Comparison of ENCODE assay signal across 13 cellular contexts in genomic region chr3:37262816-37263393, GRCh38. TPM values are rescaled to one million over a fixed set of nuclear protein-coding genes. Genes with fewer than 3 reads are reported as not detected.
DNase-seq lines count a peak whose midpoint lies in the region; ATAC-seq and TF ChIP-seq lines count a peak whose summit lies in the region.
"Had no signal": no experiment of that assay in that cellular context is flagged by ENCODE, and none has a peak within 500 bp of the region (broad histone marks: within the 10 kb centered on the region; RNA-seq: fewer than 3 reads in every experiment).

No MANE protein-coding gene starts in this region.

- TF ChIP-seq CTCF in LNCaP clone FGC (IDR thresholded peaks at IDR 0.05; ENCODE audit: control insufficient read depth, extremely low read depth, insufficient read depth): no peak
- no peak for TF ChIP-seq CTCF in natural killer cell (IDR thresholded peaks at IDR 0.05)
- no peak for TF ChIP-seq CTCF in suprapubic skin (IDR thresholded peaks at IDR 0.05)

- H3K4me3 ChIP-seq in LNCaP clone FGC (ENCODE audit: low read depth, low read length) (no peak overlapping the region), suprapubic skin (no peak overlapping the region)
- H3K4me3 ChIP-seq: Peyer's patch, testis had no signal

- no peaks in the 10 kb centered on the region for H3K9me3 ChIP-seq in suprapubic skin
- H3K9me3 ChIP-seq: Peyer's patch, testis had no signal

- no peak for TF ChIP-seq POLR2A in suprapubic skin (IDR thresholded peaks at IDR 0.05)

- peaks cover 20% of the 10 kb centered on the region for H3K36me3 ChIP-seq in suprapubic skin

- H3K27ac ChIP-seq in suprapubic skin: no peak overlapping the region
- H3K27ac ChIP-seq: Peyer's patch, testis had no signal

- peak overlapping the region; percentile 3 to 87 for H3K27ac Mint-ChIP-seq in effector memory CD8-positive, alpha-beta T cell
- peak overlapping the region; percentile 76 to 84 for H3K27ac Mint-ChIP-seq in natural killer cell
- H3K27ac Mint-ChIP-seq: nephron had no signal

- WGBS in suprapubic skin: 93% methylated on average over 3 of the region's 3 CpGs

- H3K4me3 Mint-ChIP-seq in effector memory CD8-positive, alpha-beta T cell: no peak overlapping the region
- no peak overlapping the region for H3K4me3 Mint-ChIP-seq in natural killer cell
- H3K4me3 Mint-ChIP-seq: nephron had no signal

- H3K36me3 Mint-ChIP-seq in effector memory CD8-positive, alpha-beta T cell (ENCODE audit: insufficient read depth): peaks cover 30% of the 10 kb centered on the region
- no peaks in the 10 kb centered on the region for H3K36me3 Mint-ChIP-seq in natural killer cell

- no peaks in the 10 kb centered on the region for H3K9me3 Mint-ChIP-seq in effector memory CD8-positive, alpha-beta T cell
- no peaks in the 10 kb centered on the region for H3K9me3 Mint-ChIP-seq in natural killer cell
- H3K9me3 Mint-ChIP-seq: nephron had no signal

- TF ChIP-seq EP300 in suprapubic skin (IDR thresholded peaks at IDR 0.05): no peak

- peak; percentile 58 for DNase-seq in EL
- peak; percentile 21 for DNase-seq in LNCaP clone FGC (ENCODE audit: low read depth)
- DNase-seq in effector memory CD8-positive, alpha-beta T cell: no peak
- no peak for DNase-seq in natural killer cell
- no peak for DNase-seq in suprapubic skin (ENCODE audit: low spot score in 2 of 2)
- no peak for DNase-seq in T-helper 9 cell
- DNase-seq: amniotic stem cell; effector CD4-positive, alpha-beta T cell; left cardiac atrium; Peyer's patch; testis had no signal

- intact Hi-C loops in natural killer cell (cut with micrococcal nuclease): no loop called here

- H3K4me1 ChIP-seq in suprapubic skin: no peaks in the 10 kb centered on the region
- H3K4me1 ChIP-seq: Peyer's patch, testis had no signal

- H3K27me3 ChIP-seq in suprapubic skin: no peaks in the 10 kb centered on the region
- H3K27me3 ChIP-seq: Peyer's patch, testis had no signal

- ATAC-seq in effector memory CD8-positive, alpha-beta T cell (replicated peaks): peak; percentile 58
- ATAC-seq in natural killer cell (peak; percentile 30 to 75 (median 53)), GM19328 (IDR thresholded peaks at IDR 0.05; ENCODE audit: unreplicated experiment) (no peak)

- no peaks in the 10 kb centered on the region for H3K27me3 Mint-ChIP-seq in effector memory CD8-positive, alpha-beta T cell
- H3K27me3 Mint-ChIP-seq in natural killer cell (ENCODE audit: low read depth in 2 of 2): no peaks in the 10 kb centered on the region

- H3K4me1 Mint-ChIP-seq in effector memory CD8-positive, alpha-beta T cell (ENCODE audit: low read depth in 2 of 2): peaks cover 37 to 65% of the 10 kb centered on the region in 2 donors
- H3K4me1 Mint-ChIP-seq in natural killer cell: peaks cover 53 to 62% of the 10 kb centered on the region in 2 donors
- H3K4me1 Mint-ChIP-seq: nephron had no signal

RNA-seq across cellular contexts. Expression of gene GOLGA4, which starts 19.8 kb away (rescaled TPM):
- total RNA-seq in natural killer cell (10 to 100 TPM; 73.4 to 88.6 (median 80.0) TPM), suprapubic skin (100 to 1,000 TPM; 120 to 168 (median 130) TPM)

Comparison
In these comparisons a context has a peak if more than half of its experiments do, and no peak if none do; other contexts are left out.
1. DNase-seq: peak in EL (single experiment) and LNCaP clone FGC (single experiment); none in effector memory CD8-positive, alpha-beta T cell (0 of 3), natural killer cell (single experiment), suprapubic skin (0 of 2) and T-helper 9 cell (single experiment).